ENCODE assay signal across 1 cellular context in the genomic region with DNA sequence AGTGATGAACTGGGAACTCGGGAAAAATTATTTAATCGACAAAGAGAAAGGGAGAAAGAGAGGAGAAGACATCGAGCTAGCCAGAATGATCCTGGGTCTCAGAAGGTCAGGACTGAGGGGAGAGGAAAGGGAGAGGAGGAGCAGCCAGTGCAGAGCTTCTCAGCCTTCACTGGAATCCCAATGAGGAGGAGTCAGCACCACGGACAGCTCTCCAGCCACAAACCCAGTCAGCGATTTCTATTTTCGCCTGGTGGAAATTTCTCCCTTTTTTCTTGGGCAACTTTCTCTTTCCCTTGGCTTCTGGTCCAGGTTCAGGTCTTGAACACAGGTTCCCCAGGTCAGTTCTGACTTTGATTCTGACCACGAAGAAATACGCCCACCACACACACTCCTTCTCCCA.
TF ChIP-seq lines count a peak whose summit lies in the region.

No MANE protein-coding gene starts in this region.

TF ChIP-seq in HEK293, 187 proteins besides CTCF, POLR2A, EP300 and RAD21 (continued from another document):
- TF ChIP-seq, protein P1, sequence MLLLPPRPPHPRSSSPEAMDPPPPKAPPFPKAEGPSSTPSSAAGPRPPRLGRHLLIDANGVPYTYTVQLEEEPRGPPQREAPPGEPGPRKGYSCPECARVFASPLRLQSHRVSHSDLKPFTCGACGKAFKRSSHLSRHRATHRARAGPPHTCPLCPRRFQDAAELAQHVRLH (tag by site-specific recombination; IDR thresholded peaks at IDR 0.05) = no peak
- TF ChIP-seq ZNF132 (tag by site-specific recombination; IDR thresholded peaks at IDR 0.05; ENCODE audit: borderline replicate concordance) (no peak), PRDM1 (tag by site-specific recombination; IDR thresholded peaks at IDR 0.05) (peak; percentile 37; the same call in 1 of the 2 replicates), ZNF660 (tag by site-specific recombination; IDR thresholded peaks at IDR 0.05) (no peak), ZNF645 (tag by site-specific recombination; IDR thresholded peaks at IDR 0.05) (no peak), HOXD13 (CRISPR knock-in tag; IDR thresholded peaks at IDR 0.05; ENCODE audit: borderline replicate concordance) (no peak), ZNF433 (tag by site-specific recombination; IDR thresholded peaks at IDR 0.05; ENCODE audit: low read depth) (no peak), ZNF324 (tag by site-specific recombination; IDR thresholded peaks at IDR 0.05) (no peak), ZNF112 (tag by site-specific recombination; IDR thresholded peaks at IDR 0.05) (no peak), ZNF302 (tag by site-specific recombination; IDR thresholded peaks at IDR 0.05; ENCODE audit: low read depth) (no peak)
- TF ChIP-seq, protein P2, sequence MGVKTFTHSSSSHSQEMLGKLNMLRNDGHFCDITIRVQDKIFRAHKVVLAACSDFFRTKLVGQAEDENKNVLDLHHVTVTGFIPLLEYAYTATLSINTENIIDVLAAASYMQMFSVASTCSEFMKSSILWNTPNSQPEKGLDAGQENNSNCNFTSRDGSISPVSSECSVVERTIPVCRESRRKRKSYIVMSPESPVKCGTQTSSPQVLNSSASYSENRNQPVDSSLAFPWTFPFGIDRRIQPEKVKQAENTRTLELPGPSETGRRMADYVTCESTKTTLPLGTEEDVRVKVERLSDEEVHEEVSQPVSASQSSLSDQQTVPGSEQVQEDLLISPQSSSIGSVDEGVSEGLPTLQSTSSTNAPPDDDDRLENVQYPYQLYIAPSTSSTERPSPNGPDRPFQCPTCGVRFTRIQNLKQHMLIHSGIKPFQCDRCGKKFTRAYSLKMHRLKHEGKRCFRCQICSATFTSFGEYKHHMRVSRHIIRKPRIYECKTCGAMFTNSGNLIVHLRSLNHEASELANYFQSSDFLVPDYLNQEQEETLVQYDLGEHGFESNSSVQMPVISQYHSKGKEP (tag by site-specific recombination; IDR thresholded peaks at IDR 0.05) = no peak
- TF ChIP-seq, protein P3, sequence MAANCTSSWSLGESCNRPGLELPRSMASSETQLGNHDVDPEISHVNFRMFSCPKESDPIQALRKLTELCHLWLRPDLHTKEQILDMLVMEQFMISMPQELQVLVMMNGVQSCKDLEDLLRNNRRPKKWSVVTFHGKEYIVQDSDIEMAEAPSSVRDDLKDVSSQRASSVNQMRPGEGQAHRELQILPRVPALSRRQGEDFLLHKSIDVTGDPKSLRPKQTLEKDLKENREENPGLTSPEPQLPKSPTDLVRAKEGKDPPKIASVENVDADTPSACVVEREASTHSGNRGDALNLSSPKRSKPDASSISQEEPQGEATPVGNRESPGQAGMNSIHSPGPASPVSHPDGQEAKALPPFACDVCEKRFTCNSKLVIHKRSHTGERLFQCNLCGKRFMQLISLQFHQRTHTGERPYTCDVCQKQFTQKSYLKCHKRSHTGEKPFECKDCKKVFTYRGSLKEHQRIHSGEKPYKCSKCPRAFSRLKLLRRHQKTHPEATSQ (tag by site-specific recombination; IDR thresholded peaks at IDR 0.05) = no peak
